In the genomic region with DNA sequence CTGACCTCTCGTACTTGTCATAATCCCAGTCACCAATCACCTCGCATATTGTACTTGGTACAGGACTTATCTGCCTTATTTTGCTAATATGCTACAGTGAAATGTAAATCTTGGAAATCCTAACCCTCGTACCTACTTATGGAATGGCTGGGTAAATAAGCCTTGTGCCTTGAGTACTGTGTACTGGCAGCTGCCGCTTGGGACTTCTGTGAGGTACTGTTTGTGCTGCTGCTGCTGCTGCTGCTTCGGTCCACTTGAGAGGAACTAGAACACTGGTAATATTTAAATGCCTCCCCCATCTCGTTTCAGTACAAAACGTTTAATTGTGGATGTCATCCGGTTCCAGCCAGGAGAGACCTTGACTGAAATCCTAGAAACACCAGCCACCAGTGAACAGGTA, we compare ENCODE assay signal across 21 cellular contexts.
"Had no signal": no experiment of that assay in that cellular context is flagged by ENCODE, and none has a peak within 500 bp of the region (broad histone marks: within the 10 kb centered on the region; RNA-seq: fewer than 3 reads in every experiment).

No MANE protein-coding gene starts in this region.

- H3K27me3 Mint-ChIP-seq: IgD-negative memory B cell had no signal

- ATAC-seq: K562 had no signal

- H3K27me3 ChIP-seq: SJSA1 had no signal

- H3K4me1 ChIP-seq: SJSA1 had no signal

- H3K4me3 ChIP-seq: K562, SJSA1, SK-N-MC had no signal

- DNase-seq: Kasumi-1, MM.1S, NCI-H1092 treated with DMSO at 0.1 percent for 48 hours, NCI-H1436 treated with DMSO at 0.1 percent for 48 hours, NCI-H1694, NCI-H187 treated with DMSO at 0.1 percent for 48 hours, NCI-H2081, NCI-H2107, NCI-H2227 treated with DMSO at 0.1 percent for 48 hours, NCI-H524, NCI-H69, NCI-H774, Right ventricle myocardium superior, RPMI8226, SIG-M5 had no signal

- H3K4me3 Mint-ChIP-seq: IgD-negative memory B cell had no signal

- H3K9me3 Mint-ChIP-seq: IgD-negative memory B cell had no signal

- H3K27ac ChIP-seq: HL-60, KMS-11, SJSA1, SK-N-MC had no signal
